In genomic region chr3:194009892-194010533, GRCh38 we compare ENCODE assay signal across 2 cellular contexts.
TF ChIP-seq lines count a peak whose summit lies in the region.

No MANE protein-coding gene starts in this region.

TF ChIP-seq in HCT116, 20 proteins besides CTCF, POLR2A, EP300 and RAD21 (continued from another document):
- TF ChIP-seq REST (IDR thresholded peaks at IDR 0.05; ENCODE audit: low read depth) (no peak), SP1 (IDR thresholded peaks at IDR 0.05; ENCODE audit: low read depth) (no peak), POLR2AphosphoS5 (IDR thresholded peaks at IDR 0.05; ENCODE audit: low read depth, low read length) (no peak), EGR1 (IDR thresholded peaks at IDR 0.05; ENCODE audit: low read depth) (no peak), ZNF274 (IDR thresholded peaks at IDR 0.05; ENCODE audit: low read depth, low read length) (no peak), CEBPB (IDR thresholded peaks at IDR 0.05; ENCODE audit: low read depth) (no peak), ZFX (IDR thresholded peaks at IDR 0.05) (no peak), SIN3A (IDR thresholded peaks at IDR 0.05; ENCODE audit: low read depth) (no peak), ELF1 (IDR thresholded peaks at IDR 0.05; ENCODE audit: borderline replicate concordance, low read depth) (no peak), SRF (IDR thresholded peaks at IDR 0.05; ENCODE audit: low read depth) (no peak), MAX (IDR thresholded peaks at IDR 0.05) (no peak), ZBTB33 (IDR thresholded peaks at IDR 0.05; ENCODE audit: extremely low read depth, insufficient replicate concordance, low read length) (no peak), TCF7L2 (IDR thresholded peaks at IDR 0.05; ENCODE audit: borderline replicate concordance, extremely low read depth, insufficient read depth, insufficient read length) (no peak), FOSL1 (IDR thresholded peaks at IDR 0.05; ENCODE audit: low read depth) (no peak), YY1 (IDR thresholded peaks at IDR 0.05; ENCODE audit: extremely low read depth, insufficient replicate concordance, low read depth, low read length) (no peak), EZH2 (IDR thresholded peaks at IDR 0.05) (no peak)

TF ChIP-seq in WTC11, 78 proteins besides CTCF, POLR2A, EP300 and RAD21 (continued from another document):
- TF ChIP-seq FOXP4 (CRISPR knock-in tag; IDR thresholded peaks at IDR 0.05), result no peak
- TF ChIP-seq SMAD4 (CRISPR knock-in tag; IDR thresholded peaks at IDR 0.05), result no peak
- no peak for TF ChIP-seq AR (CRISPR knock-in tag; IDR thresholded peaks at IDR 0.05)
- no peak for TF ChIP-seq AFF4 (CRISPR knock-in tag; IDR thresholded peaks at IDR 0.05; ENCODE audit: borderline replicate concordance)
- no peak for TF ChIP-seq NR2C2 (CRISPR knock-in tag; IDR thresholded peaks at IDR 0.05)
- no peak for TF ChIP-seq TEAD4 (CRISPR knock-in tag; IDR thresholded peaks at IDR 0.05)
- TF ChIP-seq ZNF281 (CRISPR knock-in tag; IDR thresholded peaks at IDR 0.05), result no peak
- no peak for TF ChIP-seq KAT7 (CRISPR knock-in tag; IDR thresholded peaks at IDR 0.05; ENCODE audit: borderline replicate concordance)
- TF ChIP-seq TP53 (CRISPR knock-in tag; IDR thresholded peaks at IDR 0.05), result no peak
- no peak for TF ChIP-seq PREB (CRISPR knock-in tag; IDR thresholded peaks at IDR 0.05; ENCODE audit: borderline replicate concordance)
- no peak for TF ChIP-seq PRRX2 (CRISPR knock-in tag; IDR thresholded peaks at IDR 0.05)
- TF ChIP-seq E2F1 (CRISPR knock-in tag; IDR thresholded peaks at IDR 0.05), result no peak
